ENCODE assay signal across 13 cellular contexts in genomic region chr5:154371687-154372086, GRCh38.
A peak's percentile ranks its signal among the peaks of the same experiment; 100 is the strongest.
DNase-seq lines count a peak whose midpoint lies in the region; ATAC-seq, FAIRE-seq and TF ChIP-seq lines count a peak whose summit lies in the region.
"Had no signal": no experiment of that assay in that cellular context is flagged by ENCODE, and none has a peak within 500 bp of the region (broad histone marks: within the 10 kb centered on the region; RNA-seq: fewer than 3 reads in every experiment).

No MANE protein-coding gene starts in this region.

- WGBS in GM23248 (ENCODE audit: low coverage in 1 of 2, low lambda C conversion rate in 2 of 2, missing lambda C conversion rate in 2 of 2), 2 experiments, result 2 to 5% methylated on average over 3 of the region's 3 CpGs
- 48 to 61% (median 60%) methylated on average over 3 of the region's 3 CpGs for WGBS in small intestine, 3 donors
- no CpG with 5 or more reads among the region's 3 CpGs for WGBS in neuronal stem cell (ENCODE audit: extremely low coverage in 2 of 2, insufficient read length in 2 of 2, insufficient replicate concordance in 1 of 2), 2 donors

- H2AK5ac ChIP-seq in neuronal stem cell (ENCODE audit: low read depth, low read length), result no peak overlapping the region

- H4K8ac ChIP-seq in neuronal stem cell (ENCODE audit: low read depth, low read length), result no peak overlapping the region

- peak; percentile 94 for DNase-seq in GM23248
- peak; percentile 56 for DNase-seq in astrocyte of the cerebellum (ENCODE audit: low read depth)
- no peak for DNase-seq in left cardiac atrium
- peak; percentile 16 for DNase-seq in small intestine
- no peak for DNase-seq in NCI-H510A (lab: John Stamatoyannopoulos, UW)
- no peak for DNase-seq in neuronal stem cell (ENCODE audit: low spot score)
- DNase-seq: activated CD4-positive, CD25-positive, alpha-beta regulatory T cell; activated gamma-delta T cell treated with Interleukin-2 at 50 U/mL for 16 hours; kidney; NCI-H2081; RPMI8226 had no signal

- in situ Hi-C loops in GM23248 (cut with MboI) (no loop called here), astrocyte of the cerebellum (cut with HindIII; ENCODE audit: low sequenced_read_pairs) (no loop called here)

- H3K36me3 ChIP-seq in GM23248 (ENCODE audit: low read depth) (peaks cover 5% of the 10 kb centered on the region; the same call in 1 of the 2 replicates), small intestine (ENCODE audit: control insufficient read depth in 2 of 2, insufficient read depth in 2 of 2, low read length in 2 of 2) (no peaks in the 10 kb centered on the region), neuronal stem cell (replicated peaks in 1 of 2; ENCODE audit: control insufficient read depth in 2 of 2, insufficient read depth in 2 of 2, low read length in 2 of 2) (peaks cover 0 to 12% of the 10 kb centered on the region in 2 donors)

- H3K23ac ChIP-seq in neuronal stem cell (ENCODE audit: low read depth, low read length, poor library complexity), result no peak overlapping the region

- peaks cover 54% of the 10 kb centered on the region for H3F3A ChIP-seq in GM23248 (ENCODE audit: insufficient read depth)

- H3K9me2 ChIP-seq in GM23248 (ENCODE audit: insufficient read depth), result no peaks in the 10 kb centered on the region

- peak overlapping the region; percentile 86 for H3K27ac ChIP-seq in GM23248
- H3K27ac ChIP-seq in small intestine (ENCODE audit: low read depth in 1 of 2, low read length in 1 of 2), result no peak overlapping the region
- H3K27ac ChIP-seq in neuronal stem cell (replicated peaks; ENCODE audit: low read length), result no peak overlapping the region

- no peak overlapping the region for H3K4me3 ChIP-seq in GM23248
- H3K4me3 ChIP-seq in astrocyte of the cerebellum (ENCODE audit: low read depth, low read length), result no peak overlapping the region
- no peak overlapping the region for H3K4me3 ChIP-seq in small intestine (ENCODE audit: low read depth in 1 of 2, low read length in 2 of 2)
- H3K4me3 ChIP-seq in neuronal stem cell (ENCODE audit: low read length in 2 of 2), result no peak overlapping the region

- H2BK15ac ChIP-seq in neuronal stem cell (ENCODE audit: low read length), result no peak overlapping the region

- H4K20me1 ChIP-seq in GM23248 (ENCODE audit: insufficient read depth), result no peaks in the 10 kb centered on the region

- no peak overlapping the region for H2AFZ ChIP-seq in GM23248
- no peak overlapping the region for H2AFZ ChIP-seq in neuronal stem cell (ENCODE audit: low read length)

- peak overlapping the region; percentile 47 for H3K4me2 ChIP-seq in GM23248 (ENCODE audit: unreplicated experiment)
- no peak overlapping the region for H3K4me2 ChIP-seq in neuronal stem cell (ENCODE audit: insufficient read depth, low read length, poor library complexity, severe bottlenecking)

- no peaks in the 10 kb centered on the region for H3K79me1 ChIP-seq in neuronal stem cell (ENCODE audit: low read depth, low read length)

- no peak overlapping the region for H4K91ac ChIP-seq in neuronal stem cell (ENCODE audit: low read depth, low read length, poor library complexity)

- H3K9ac ChIP-seq in GM23248 (peak overlapping the region; percentile 2; the same call in 1 of the 2 replicates), neuronal stem cell (ENCODE audit: low read depth, low read length, poor library complexity) (no peak overlapping the region)

- peaks cover 68% of the 10 kb centered on the region for H3K4me1 ChIP-seq in GM23248 (ENCODE audit: insufficient read depth)
- peaks cover 0 to 6% of the 10 kb centered on the region in 2 donors for H3K4me1 ChIP-seq in small intestine (ENCODE audit: control insufficient read depth in 2 of 2, insufficient read depth in 1 of 2, low read depth in 1 of 2, low read length in 1 of 2)
- peaks cover 13 to 28% of the 10 kb centered on the region in 2 donors for H3K4me1 ChIP-seq in neuronal stem cell (ENCODE audit: control insufficient read depth in 2 of 2, insufficient read depth in 1 of 2, low read depth in 1 of 2, low read length in 2 of 2)

- H3K4ac ChIP-seq in neuronal stem cell (ENCODE audit: low read length), result no peak overlapping the region

- H3K27me3 ChIP-seq in GM23248 (replicated peaks; ENCODE audit: insufficient read depth) (no peaks in the 10 kb centered on the region), small intestine (ENCODE audit: control insufficient read depth in 2 of 2, insufficient read depth in 2 of 2, low read length in 2 of 2) (no peaks in the 10 kb centered on the region), neuronal stem cell (ENCODE audit: control insufficient read depth in 3 of 3, insufficient read depth in 3 of 3, low read depth in 1 of 3, low read length in 3 of 3) (no peaks in the 10 kb centered on the region)

- H2BK12ac ChIP-seq in neuronal stem cell (ENCODE audit: low read length), result no peak overlapping the region

- no peak overlapping the region for H2BK120ac ChIP-seq in neuronal stem cell (ENCODE audit: low read depth, low read length)

- no peak overlapping the region for H3K14ac ChIP-seq in neuronal stem cell (ENCODE audit: low read length)

- no peak for TF ChIP-seq CTCF in astrocyte of the cerebellum (IDR thresholded peaks at IDR 0.05; ENCODE audit: low read depth, low read length, missing control alignments)

- H3K79me2 ChIP-seq in GM23248 (ENCODE audit: insufficient read depth), result peaks cover 18% of the 10 kb centered on the region

- no peak overlapping the region for H3K18ac ChIP-seq in neuronal stem cell (ENCODE audit: low read length)

- ATAC-seq in left cardiac atrium, result peak; percentile 76 to 80
- no peak for ATAC-seq in GM21717 (IDR thresholded peaks at IDR 0.05; ENCODE audit: unreplicated experiment)
- ATAC-seq in HG02981 (IDR thresholded peaks at IDR 0.05; ENCODE audit: unreplicated experiment), result no peak

- H3K9me3 ChIP-seq in GM23248 (ENCODE audit: low read depth) (no peaks in the 10 kb centered on the region), small intestine (ENCODE audit: control insufficient read depth, low read depth) (no peaks in the 10 kb centered on the region), neuronal stem cell (replicated peaks in 1 of 2; ENCODE audit: control insufficient read depth in 2 of 2, insufficient read depth in 1 of 2, low read depth in 1 of 2, low read length in 2 of 2) (no peaks in the 10 kb centered on the region)

- intact Hi-C loops in left cardiac atrium (cut with DNase I), result no loop called here

- FAIRE-seq in small intestine (lab: Jason Lieb, UNC), result no peak
- FAIRE-seq: kidney had no signal

- no peak overlapping the region for H2BK5ac ChIP-seq in neuronal stem cell (ENCODE audit: low read length)

Comparison
In these comparisons a context has a peak if more than half of its experiments do, and no peak if none do; other contexts are left out.
1. DNase-seq: peak in GM23248 (single experiment), astrocyte of the cerebellum (single experiment) and small intestine (single experiment); none in left cardiac atrium (single experiment), NCI-H510A (single experiment) and neuronal stem cell (single experiment).
2. ATAC-seq: peak in left cardiac atrium (2 of 2); none in GM21717 (single experiment) and HG02981 (single experiment).